Comparison of ENCODE assay signal across 21 cellular contexts in the genomic region with DNA sequence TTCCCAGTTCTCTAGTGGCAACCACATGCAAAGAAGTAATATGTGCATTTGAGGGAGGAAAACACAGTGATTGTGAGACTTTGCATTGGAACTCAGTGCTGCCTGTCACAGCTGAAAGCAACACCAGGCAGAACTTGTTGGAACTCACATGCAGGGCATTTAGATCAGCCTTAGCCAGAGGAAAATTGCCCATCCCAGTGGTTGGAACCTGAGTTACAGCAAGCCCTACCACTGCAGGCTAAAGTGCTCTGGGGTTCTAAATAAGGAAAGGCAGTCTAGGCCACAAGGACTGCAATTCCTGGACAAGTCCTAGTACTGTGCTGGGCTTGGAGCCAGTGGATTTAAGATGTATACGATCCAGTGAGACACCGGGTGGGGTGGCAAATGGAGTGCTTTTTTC.
DNase-seq lines count a peak whose midpoint lies in the region; ATAC-seq, FAIRE-seq and TF ChIP-seq lines count a peak whose summit lies in the region.
"Had no signal": no experiment of that assay in that cellular context is flagged by ENCODE, and none has a peak within 500 bp of the region (broad histone marks: within the 10 kb centered on the region; RNA-seq: fewer than 3 reads in every experiment).

No MANE protein-coding gene starts in this region.

- no peak for TF ChIP-seq EP300 in H1 (IDR thresholded peaks at IDR 0.05; ENCODE audit: borderline replicate concordance in 1 of 2, low read depth in 2 of 2, low read length in 2 of 2)

- H3K27me3 Mint-ChIP-seq in GM23338 (ENCODE audit: insufficient read depth, low read depth, poor library complexity) = no peaks in the 10 kb centered on the region
- H3K27me3 Mint-ChIP-seq: B cell; CD4-positive, CD25-positive, alpha-beta regulatory T cell had no signal

- no peaks in the 10 kb centered on the region for H3F3A ChIP-seq in GM23338 (replicated peaks; ENCODE audit: low read depth)

- H3K9ac ChIP-seq in H1 (replicated peaks in 1 of 4; ENCODE audit: extremely low read depth in 1 of 4, low read depth in 3 of 4, low read length in 3 of 4) = no peak overlapping the region
- H3K9ac ChIP-seq: BLaER1, GM23248 had no signal

- no peaks in the 10 kb centered on the region for H3K4me1 Mint-ChIP-seq in GM23338
- no peaks in the 10 kb centered on the region for H3K4me1 Mint-ChIP-seq in stimulated activated effector memory CD8-positive, alpha-beta T cell treated with anti-CD3 and anti-CD28 coated beads, Interleukin-12 subunit alpha, Interleukin-12 subunit beta, amount 100 ng/mL, for 72 hours
- H3K4me1 Mint-ChIP-seq: B cell; CD4-positive, CD25-positive, alpha-beta regulatory T cell had no signal

- WGBS in H1 (ENCODE audit: extremely low coverage in 1 of 2, insufficient coverage in 1 of 2, insufficient read length in 1 of 2, insufficient replicate concordance in 2 of 2, low coverage in 1 of 2, low lambda C conversion rate in 2 of 2, missing lambda C conversion rate in 1 of 2), 2 experiments = 71% methylated on average over 2 of the region's 2 CpGs; no CpG with 5 or more reads in 1 of the 2 experiments

- no peak overlapping the region for H4K5ac ChIP-seq in H1 (ENCODE audit: insufficient read length, low read depth, low read length)

- no peaks in the 10 kb centered on the region for H3K79me1 ChIP-seq in H1 (ENCODE audit: low read depth, low read length)

- H4K20me1 ChIP-seq in GM23338 (replicated peaks; ENCODE audit: insufficient read depth) (no peaks in the 10 kb centered on the region), H1 (replicated peaks in 1 of 2; ENCODE audit: control insufficient read depth in 1 of 2, insufficient read depth in 2 of 2, low read length in 2 of 2) (no peaks in the 10 kb centered on the region)
- H4K20me1 ChIP-seq: BLaER1 had no signal

- H3K36me3 ChIP-seq in GM23338 (ENCODE audit: insufficient read depth) = no peaks in the 10 kb centered on the region
- no peaks in the 10 kb centered on the region for H3K36me3 ChIP-seq in H1 (ENCODE audit: control insufficient read depth in 2 of 4, insufficient read depth in 4 of 4, low read length in 3 of 4)
- H3K36me3 ChIP-seq: BLaER1 had no signal

- H3K23ac ChIP-seq in H1 (ENCODE audit: insufficient read length) = no peak overlapping the region

- no peak overlapping the region for H2BK120ac ChIP-seq in H1 (replicated peaks; ENCODE audit: low read depth, low read length)

- no peak overlapping the region for H2BK5ac ChIP-seq in H1 (ENCODE audit: low read depth, low read length)

- H2AK5ac ChIP-seq in H1 (ENCODE audit: low read depth, low read length) = no peak overlapping the region

- H2AFZ ChIP-seq in GM23338 (no peak overlapping the region), H1 (ENCODE audit: low read length) (peak overlapping the region; percentile 58; the same call in 1 of the 2 replicates)
- H2AFZ ChIP-seq: GM23248 had no signal

- peaks cover 16% of the 10 kb centered on the region; the same call in 2 of the 3 replicates for H3K9me3 Mint-ChIP-seq in GM23338
- H3K9me3 Mint-ChIP-seq in stimulated activated effector memory CD8-positive, alpha-beta T cell treated with anti-CD3 and anti-CD28 coated beads, Interleukin-12 subunit alpha, Interleukin-12 subunit beta, amount 100 ng/mL, for 72 hours = peaks cover 4% of the 10 kb centered on the region

- H3K56ac ChIP-seq in H1 (replicated peaks; ENCODE audit: insufficient read length, low read depth, low read length) = no peak overlapping the region

- no peak overlapping the region for H4K91ac ChIP-seq in H1 (replicated peaks; ENCODE audit: insufficient read length, low read length)

- H3K27ac ChIP-seq in GM23338 (ENCODE audit: low read depth) (no peak overlapping the region), H1 (ENCODE audit: low read depth, low read length) (no peak overlapping the region)
- H3K27ac ChIP-seq: BLaER1, C4-2B, GM23248 had no signal

- no peak overlapping the region for H3K14ac ChIP-seq in H1 (ENCODE audit: insufficient read length)

- TF ChIP-seq POLR2A in H1 (IDR thresholded peaks at IDR 0.05; ENCODE audit: control extremely low read depth in 1 of 2, low read depth in 2 of 2, low read length in 2 of 2) (no peak), H54 (IDR thresholded peaks at IDR 0.05; ENCODE audit: low read depth, low read length) (no peak)

- no peaks in the 10 kb centered on the region for H3K9me2 ChIP-seq in GM23338 (ENCODE audit: insufficient read depth)

- H3K4ac ChIP-seq in H1 (replicated peaks; ENCODE audit: insufficient read length, low read depth, low read length) = no peak overlapping the region

- H3K18ac ChIP-seq in H1 (ENCODE audit: extremely low read depth, low read length) = no peak overlapping the region

- CTCF ChIA-PET in H1 (lab: Charles Lee; ENCODE audit: partially characterized antibody) = interaction anchor here (0.8 to 2.1 kb wide), 3 partner anchors 9 to 18 kb away, joined by 3 to 5 read pairs (median 5); no protein-coding TSS in a partner anchor

- H3K79me2 ChIP-seq in GM23338 (replicated peaks; ENCODE audit: insufficient read depth) = no peaks in the 10 kb centered on the region
- no peaks in the 10 kb centered on the region for H3K79me2 ChIP-seq in H1 (ENCODE audit: control insufficient read depth in 1 of 2, insufficient read depth in 2 of 2, low read length in 2 of 2)

- no peak overlapping the region for H2BK12ac ChIP-seq in H1 (ENCODE audit: low read depth, low read length)

- no peak overlapping the region for H3K4me2 ChIP-seq in GM23338
- H3K4me2 ChIP-seq in H1 (ENCODE audit: insufficient read depth in 1 of 2, low read depth in 2 of 2, low read length in 2 of 2) = no peak overlapping the region
- H3K4me2 ChIP-seq: BLaER1 had no signal

- POLR2A ChIA-PET in H1 (lab: Charles Lee; ENCODE audit: partially characterized antibody) = no interaction called here

- TF ChIP-seq CTCF in GM23338 (conservative IDR thresholded peaks at IDR 0.05; ENCODE audit: low read depth in 2 of 2) (0 out of 4 replicates have a peak, but pooled peaks of 1 of the 2 experiments have one; percentile 1), H1 (IDR thresholded peaks at IDR 0.05; ENCODE audit: control extremely low read depth in 1 of 3, insufficient read depth in 1 of 3, low read depth in 1 of 3, low read length in 3 of 3) (peak in 1 of 3 experiments; percentile 30; a peak in 1 of 4 replicates)

- H2BK15ac ChIP-seq in H1 (ENCODE audit: low read length) = no peak overlapping the region

- FAIRE-seq in H1 (lab: Jason Lieb, UNC) = no peak
- no peak for FAIRE-seq in H54 (lab: Jason Lieb, UNC)
- FAIRE-seq: A204.1, G401.6, GM12892, GM19239 had no signal

- peak; percentile 29 to 40; a peak in 3 of 4 replicates for TF ChIP-seq RAD21 in H1 (IDR thresholded peaks at IDR 0.05 in 1 of 2, conservative IDR thresholded peaks at IDR 0.05 in 1 of 2; ENCODE audit: low read depth in 2 of 2, low read length in 2 of 2)

- DNase-seq in ELF-1 (ENCODE audit: low read depth, low spot score) = peak; percentile 7
- no peak for DNase-seq in GM23338 (ENCODE audit: low spot score)
- DNase-seq in H1 (ENCODE audit: low read depth in 1 of 2, low spot score in 2 of 2) = no peak
- DNase-seq in stimulated activated effector memory CD8-positive, alpha-beta T cell treated with anti-CD3 and anti-CD28 coated beads, Interleukin-12 subunit alpha, Interleukin-12 subunit beta, amount 100 ng/mL, for 72 hours (ENCODE audit: low spot score in 2 of 2) = no peak
- no peak for DNase-seq in H54 (ENCODE audit: insufficient read length, low spot score)
- DNase-seq: Caco-2; CD4-positive, CD25-positive, alpha-beta regulatory T cell; CD8-positive, alpha-beta T cell; DMS53; DMS79 treated with DMSO at 0.1 percent for 48 hours; GM23248; H7; HCEC 1CT had no signal

- no peak overlapping the region for H2BK20ac ChIP-seq in H1 (ENCODE audit: low read length)

- no peaks in the 10 kb centered on the region for H3K23me2 ChIP-seq in H1 (ENCODE audit: low read depth, low read length)

- H3K27me3 ChIP-seq in GM23338 (ENCODE audit: insufficient read depth) (no peaks in the 10 kb centered on the region), H1 (replicated peaks in 1 of 4; ENCODE audit: control insufficient read depth in 3 of 4, extremely low read depth in 1 of 4, insufficient read depth in 3 of 4, low read length in 3 of 4) (no peaks in the 10 kb centered on the region)
- H3K27me3 ChIP-seq: BLaER1 had no signal

- H3K27ac Mint-ChIP-seq in GM23338 = no peak overlapping the region
- no peak overlapping the region for H3K27ac Mint-ChIP-seq in stimulated activated effector memory CD8-positive, alpha-beta T cell treated with anti-CD3 and anti-CD28 coated beads, Interleukin-12 subunit alpha, Interleukin-12 subunit beta, amount 100 ng/mL, for 72 hours
- H3K27ac Mint-ChIP-seq: B cell; CD4-positive, CD25-positive, alpha-beta regulatory T cell; CD8-positive, alpha-beta T cell had no signal

- H3K9me3 ChIP-seq in H1 (ENCODE audit: insufficient read depth in 2 of 2, low read depth in 1 of 2, low read length in 1 of 2) = no peaks in the 10 kb centered on the region

- no peak overlapping the region for H4K8ac ChIP-seq in H1 (ENCODE audit: extremely low read depth, insufficient read depth, low read length)

- no peak overlapping the region for H3K4me3 Mint-ChIP-seq in GM23338
- H3K4me3 Mint-ChIP-seq in stimulated activated effector memory CD8-positive, alpha-beta T cell treated with anti-CD3 and anti-CD28 coated beads, Interleukin-12 subunit alpha, Interleukin-12 subunit beta, amount 100 ng/mL, for 72 hours = no peak overlapping the region
- H3K4me3 Mint-ChIP-seq: B cell; CD4-positive, CD25-positive, alpha-beta regulatory T cell; CD8-positive, alpha-beta T cell had no signal

- peaks cover 9% of the 10 kb centered on the region; the same call in 1 of the 3 replicates for H3K36me3 Mint-ChIP-seq in GM23338 (ENCODE audit: low read depth)
- no peaks in the 10 kb centered on the region for H3K36me3 Mint-ChIP-seq in stimulated activated effector memory CD8-positive, alpha-beta T cell treated with anti-CD3 and anti-CD28 coated beads, Interleukin-12 subunit alpha, Interleukin-12 subunit beta, amount 100 ng/mL, for 72 hours
- H3K36me3 Mint-ChIP-seq: CD4-positive, CD25-positive, alpha-beta regulatory T cell; CD8-positive, alpha-beta T cell had no signal

- ATAC-seq in GM23338 = peak; percentile 73
- peak; percentile 21 for ATAC-seq in stimulated activated effector memory CD8-positive, alpha-beta T cell treated with anti-CD3 and anti-CD28 coated beads, Interleukin-12 subunit alpha, Interleukin-12 subunit beta, amount 100 ng/mL, for 72 hours
- ATAC-seq in HG03432 (IDR thresholded peaks at IDR 0.05; ENCODE audit: unreplicated experiment) = no peak
- ATAC-seq: CD8-positive, alpha-beta T cell had no signal

- H3K4me1 ChIP-seq in GM23338 (ENCODE audit: insufficient read depth) (no peaks in the 10 kb centered on the region), H1 (replicated peaks in 1 of 4; ENCODE audit: control insufficient read depth in 3 of 4, insufficient read depth in 4 of 4, low read length in 3 of 4) (no peaks in the 10 kb centered on the region)
- H3K4me1 ChIP-seq: BLaER1, Caco-2 had no signal

- H3K4me3 ChIP-seq in GM23338 (no peak overlapping the region), H1 (ENCODE audit: extremely low read depth in 1 of 4, insufficient read depth in 2 of 4, low read depth in 3 of 4, low read length in 4 of 4) (no peak overlapping the region)
- H3K4me3 ChIP-seq: BLaER1, GM23248 had no signal

TF ChIP-seq in GM23338, 12 proteins besides CTCF, POLR2A, EP300 and RAD21 (continues in another document):
- TF ChIP-seq ZNF114 (CRISPR knock-in tag; IDR thresholded peaks at IDR 0.05) = no peak

TF ChIP-seq in H1, 55 proteins besides CTCF, POLR2A, EP300 and RAD21 (continues in another document):
- no peak for TF ChIP-seq EZH2 (IDR thresholded peaks at IDR 0.05; ENCODE audit: low read depth, low read length, severe bottlenecking)
